Comparison of ENCODE assay signal across 11 cellular contexts in genomic region chr4:105058177-105058812, GRCh38.
DNase-seq lines count a peak whose midpoint lies in the region; ATAC-seq and TF ChIP-seq lines count a peak whose summit lies in the region.
"Had no signal": no experiment of that assay in that cellular context is flagged by ENCODE, and none has a peak within 500 bp of the region (broad histone marks: within the 10 kb centered on the region; RNA-seq: fewer than 3 reads in every experiment).

No MANE protein-coding gene starts in this region.

- intact Hi-C loops in heart left ventricle (cut with DNase I): no loop called here

- WGBS in heart left ventricle, 4 donors: 63 to 79% (median 72%) methylated on average over 3 of the region's 3 CpGs

- H3K27ac ChIP-seq in CD4-positive, CD25-positive, alpha-beta regulatory T cell (ENCODE audit: insufficient read depth, low read length, poor library complexity, severe bottlenecking): no peak overlapping the region
- peak overlapping the region in 1 of 12 donors; percentile 86 for H3K27ac ChIP-seq in heart left ventricle

- no peaks in the 10 kb centered on the region for H3K36me3 Mint-ChIP-seq in CD4-positive, CD25-positive, alpha-beta regulatory T cell
- H3K36me3 Mint-ChIP-seq in activated T-helper 17 cell treated with anti-CD3 and anti-CD28 coated beads, Interleukin-2, amount 50 U/mL, for 72 hours (ENCODE audit: low read depth): no peaks in the 10 kb centered on the region

- H3K9me3 ChIP-seq in CD4-positive, CD25-positive, alpha-beta regulatory T cell (ENCODE audit: control insufficient read depth in 2 of 2, low read length in 2 of 2): no peaks in the 10 kb centered on the region
- H3K9me3 ChIP-seq in heart left ventricle: peaks cover 0 to 3% (median 0%) of the 10 kb centered on the region in 12 donors
- H3K9me3 ChIP-seq: Caco-2 had no signal

- peaks cover 21 to 42% (median 22%) of the 10 kb centered on the region in 4 donors for H3K4me1 Mint-ChIP-seq in CD4-positive, CD25-positive, alpha-beta regulatory T cell
- peaks cover 39% of the 10 kb centered on the region for H3K4me1 Mint-ChIP-seq in activated T-helper 17 cell treated with anti-CD3 and anti-CD28 coated beads, Interleukin-2, amount 50 U/mL, for 72 hours

- no peak for TF ChIP-seq CTCF in heart left ventricle (IDR thresholded peaks at IDR 0.05)

- H3K27me3 ChIP-seq in CD4-positive, CD25-positive, alpha-beta regulatory T cell (ENCODE audit: control insufficient read depth, insufficient read depth, low read length): no peaks in the 10 kb centered on the region
- H3K27me3 ChIP-seq in heart left ventricle: no peaks in the 10 kb centered on the region

- H3K4me3 Mint-ChIP-seq in CD4-positive, CD25-positive, alpha-beta regulatory T cell: no peak overlapping the region
- peak overlapping the region; percentile 63 for H3K4me3 Mint-ChIP-seq in activated T-helper 17 cell treated with anti-CD3 and anti-CD28 coated beads, Interleukin-2, amount 50 U/mL, for 72 hours

- no peak for TF ChIP-seq POLR2A in heart left ventricle (IDR thresholded peaks at IDR 0.05)

- no peaks in the 10 kb centered on the region for H3K27me3 Mint-ChIP-seq in CD4-positive, CD25-positive, alpha-beta regulatory T cell
- H3K27me3 Mint-ChIP-seq in activated T-helper 17 cell treated with anti-CD3 and anti-CD28 coated beads, Interleukin-2, amount 50 U/mL, for 72 hours: no peaks in the 10 kb centered on the region

- peak overlapping the region; percentile 14 for H3K4me3 ChIP-seq in CD4-positive, CD25-positive, alpha-beta regulatory T cell (ENCODE audit: low read depth, low read length)
- H3K4me3 ChIP-seq in heart left ventricle: no peak overlapping the region

- peaks cover 12% of the 10 kb centered on the region for H3K4me1 ChIP-seq in CD4-positive, CD25-positive, alpha-beta regulatory T cell (ENCODE audit: control insufficient read depth, insufficient read depth, low read length, poor library complexity, severe bottlenecking)
- H3K4me1 ChIP-seq in heart left ventricle: peaks cover 0 to 46% (median 2%) of the 10 kb centered on the region in 12 donors
- H3K4me1 ChIP-seq: Caco-2 had no signal

- no peaks in the 10 kb centered on the region for H3K36me3 ChIP-seq in CD4-positive, CD25-positive, alpha-beta regulatory T cell (ENCODE audit: control insufficient read depth, insufficient read depth, low read length)
- no peaks in the 10 kb centered on the region for H3K36me3 ChIP-seq in heart left ventricle

- no peaks in the 10 kb centered on the region for H3K9me3 Mint-ChIP-seq in CD4-positive, CD25-positive, alpha-beta regulatory T cell
- H3K9me3 Mint-ChIP-seq in activated T-helper 17 cell treated with anti-CD3 and anti-CD28 coated beads, Interleukin-2, amount 50 U/mL, for 72 hours: no peaks in the 10 kb centered on the region

- ATAC-seq in CD4-positive, CD25-positive, alpha-beta regulatory T cell (ENCODE audit: low read depth in 2 of 2): no peak
- ATAC-seq in HG02610 (IDR thresholded peaks at IDR 0.05; ENCODE audit: unreplicated experiment) (peak; percentile 18), GM18517 (IDR thresholded peaks at IDR 0.05; ENCODE audit: unreplicated experiment) (no peak), GM21360 (IDR thresholded peaks at IDR 0.05; ENCODE audit: unreplicated experiment) (no peak), heart left ventricle (no peak)
- ATAC-seq in activated T-helper 17 cell treated with anti-CD3 and anti-CD28 coated beads, Interleukin-2, amount 50 U/mL, for 72 hours (replicated peaks): peak; percentile 37

- DNase-seq in CD4-positive, CD25-positive, alpha-beta regulatory T cell: no peak
- DNase-seq in inferior parietal cortex (ENCODE audit: extremely low spot score): peak; percentile 64
- DNase-seq in NCI-H1930 (lab: John Stamatoyannopoulos, UW): no peak
- no peak for DNase-seq in heart left ventricle
- DNase-seq: Caco-2, NCI-H146, small intestine had no signal

- peak overlapping the region in 1 of 3 donors; percentile 18 for H3K27ac Mint-ChIP-seq in CD4-positive, CD25-positive, alpha-beta regulatory T cell
- peak overlapping the region; percentile 83 for H3K27ac Mint-ChIP-seq in activated T-helper 17 cell treated with anti-CD3 and anti-CD28 coated beads, Interleukin-2, amount 50 U/mL, for 72 hours

Comparison
In these comparisons a context has a peak if more than half of its experiments do, and no peak if none do; other contexts are left out.
1. ATAC-seq: peak in HG02610 (single experiment) and activated T-helper 17 cell treated with anti-CD3 and anti-CD28 coated beads, Interleukin-2, amount 50 U/mL, for 72 hours (single experiment); none in CD4-positive, CD25-positive, alpha-beta regulatory T cell (0 of 2), GM18517 (single experiment), GM21360 (single experiment) and heart left ventricle (0 of 4).